In the genomic region with DNA sequence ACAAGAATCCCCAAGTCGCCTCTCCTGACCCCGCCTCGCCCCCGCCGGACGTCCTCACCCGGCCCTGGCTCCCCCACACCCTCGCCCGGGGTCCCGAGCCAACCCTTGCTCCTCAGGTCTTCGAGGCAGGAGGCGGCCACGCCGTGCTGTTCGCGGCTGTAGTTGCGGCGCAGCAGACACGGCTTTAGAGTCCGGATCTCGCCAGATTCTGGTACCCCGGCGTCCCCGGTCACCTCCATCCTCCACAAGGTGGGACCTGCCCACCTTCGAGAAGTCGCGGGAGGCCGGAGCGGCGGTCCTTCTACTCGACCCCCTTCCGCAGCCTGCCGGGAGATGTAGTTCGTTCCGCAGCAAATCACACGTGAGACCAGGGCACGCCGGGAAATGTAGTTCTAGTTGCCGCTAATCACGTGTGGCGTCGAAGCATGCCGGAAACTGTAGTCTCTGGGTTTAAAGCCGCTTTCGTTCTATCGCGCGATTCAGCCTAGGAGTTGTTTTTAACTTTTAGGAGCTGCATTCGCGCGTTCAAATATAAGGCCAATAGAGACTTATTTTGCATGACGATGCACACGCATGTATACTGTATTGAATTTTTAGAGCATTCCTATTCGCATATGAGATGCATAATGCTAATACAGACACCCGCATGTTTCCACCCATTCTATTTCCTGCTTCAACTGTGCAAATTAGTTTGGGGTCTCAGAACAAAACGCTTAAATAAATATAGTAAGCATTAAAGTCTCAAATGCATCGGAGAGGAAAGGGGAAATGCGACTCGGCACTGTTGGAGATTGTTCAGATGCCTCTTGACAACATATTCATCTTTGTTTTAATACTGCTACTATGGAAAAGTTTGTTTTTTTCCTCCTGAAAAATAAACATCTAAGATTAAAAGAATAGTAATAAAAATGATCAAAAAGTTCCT, we compare ENCODE assay signal across 8 cellular contexts. TPM values are rescaled to one million over a fixed set of nuclear protein-coding genes. Genes with fewer than 3 reads are reported as not detected.
DNase-seq lines count a peak whose midpoint lies in the region; ATAC-seq and TF ChIP-seq lines count a peak whose summit lies in the region.

DFFA (minus strand) TSS at position 310 of the 925 bp plus-strand sequence; CDS start at position 239, 71 bp downstream.

- no peaks in the 10 kb centered on the region for H3K9me3 ChIP-seq in CD8-positive, alpha-beta T cell (ENCODE audit: low read length)
- H3K9me3 ChIP-seq in endocrine pancreas (ENCODE audit: control insufficient read depth, low read length): no peaks in the 10 kb centered on the region
- H3K9me3 ChIP-seq in mesenchymal stem cell (ENCODE audit: control insufficient read depth, low read length): no peaks in the 10 kb centered on the region

- peak within 1 kb of the TSS in 1 of 2 experiments; percentile 24 for H3K4ac ChIP-seq in mesenchymal stem cell (ENCODE audit: low read depth in 1 of 2, low read length in 2 of 2)

- H2BK15ac ChIP-seq in mesenchymal stem cell (ENCODE audit: low read depth, poor library complexity, severe bottlenecking): peak within 1 kb of the TSS; percentile 92

- peaks cover 34% of the 10 kb centered on the region for H3K4me1 ChIP-seq in CD8-positive, alpha-beta T cell (ENCODE audit: insufficient read depth, low read length)
- H3K4me1 ChIP-seq in endocrine pancreas (ENCODE audit: control insufficient read depth, insufficient read depth, low read length) (peaks cover 6% of the 10 kb centered on the region), mesenchymal stem cell (ENCODE audit: control insufficient read depth, insufficient read depth, low read depth, low read length) (peaks cover 5% of the 10 kb centered on the region)

- no peak within 1 kb of the TSS for H2BK120ac ChIP-seq in mesenchymal stem cell (ENCODE audit: low read depth, low read length)

- H3K9me3 Mint-ChIP-seq in CD8-positive, alpha-beta T cell: no peaks in the 10 kb centered on the region

- peaks cover 15% of the 10 kb centered on the region for H3K36me3 ChIP-seq in CD8-positive, alpha-beta T cell (ENCODE audit: insufficient read depth, low read length)
- H3K36me3 ChIP-seq in endocrine pancreas (ENCODE audit: control insufficient read depth, insufficient read depth, low read length) (no peaks in the 10 kb centered on the region), mesenchymal stem cell (ENCODE audit: control insufficient read depth in 1 of 2, insufficient read depth in 2 of 2, low read depth in 1 of 2, low read length in 2 of 2) (peaks cover 3 to 18% of the 10 kb centered on the region in 2 experiments)

- DNase-seq in CD8-positive, alpha-beta T cell: peak; percentile 83 to 93 (median 91)
- peak; percentile 95 for DNase-seq in HT1080 (ENCODE audit: low read depth)
- DNase-seq in NOMO-1 treated with DMSO at 0.1 percent for 48 hours (lab: John Stamatoyannopoulos, UW; ENCODE audit: unreplicated experiment): peak; percentile 99
- peak; percentile 78 to 86 for DNase-seq in activated CD8-positive, alpha-beta memory T cell treated with anti-CD3 and anti-CD28 coated beads for 4 hours (ENCODE audit: low read depth in 2 of 2)
- DNase-seq in mesenchymal stem cell: peak; percentile 97
- DNase-seq in stimulated activated CD8-positive, alpha-beta memory T cell treated with anti-CD3 and anti-CD28 coated beads, Interleukin-12 subunit alpha, Interleukin-12 subunit beta, amount 100 ng/mL, for 4 hours (ENCODE audit: low read depth): peak; percentile 83

- peak; percentile 75 for ATAC-seq in CD8-positive, alpha-beta T cell
- ATAC-seq in GM19468 (IDR thresholded peaks at IDR 0.05; ENCODE audit: extremely low read depth, unreplicated experiment): peak; percentile 32

- peak within 1 kb of the TSS; percentile 90 for H3K27ac Mint-ChIP-seq in CD8-positive, alpha-beta T cell

- H2BK5ac ChIP-seq in mesenchymal stem cell (ENCODE audit: low read depth, low read length, poor library complexity, severe bottlenecking): no peak within 1 kb of the TSS

- no peaks in the 10 kb centered on the region for H3K27me3 Mint-ChIP-seq in CD8-positive, alpha-beta T cell (ENCODE audit: low read depth)

- TF ChIP-seq CTCF in CD8-positive, alpha-beta T cell (IDR thresholded peaks at IDR 0.05): no peak

- H3K4me2 ChIP-seq in mesenchymal stem cell (ENCODE audit: low read length, poor library complexity, severe bottlenecking): peak within 1 kb of the TSS; percentile 80

- intact Hi-C loops in CD8-positive, alpha-beta T cell (cut with DNase I, micrococcal nuclease): loop anchor here (1.0 to 5.0 kb wide), 11 partner anchors 22 to 1510 kb away; partner anchors contain the start of genes CENPS (in 2 of the 2), EXOSC10 (in 2 of the 2), CLCN6 (in 1 of the 2) and CTNNBIP1 (in 1 of the 2)

- H4K8ac ChIP-seq in mesenchymal stem cell (ENCODE audit: low read length): peak within 1 kb of the TSS; percentile 75

- H2AFZ ChIP-seq in mesenchymal stem cell (ENCODE audit: low read depth, low read length): peak within 1 kb of the TSS; percentile 79

- no peak within 1 kb of the TSS for H2AK5ac ChIP-seq in mesenchymal stem cell (ENCODE audit: low read length, severe bottlenecking)

- H3K79me1 ChIP-seq in mesenchymal stem cell (replicated peaks; ENCODE audit: low read length, poor library complexity, severe bottlenecking): peaks cover 18% of the 10 kb centered on the region

- peaks cover 47% of the 10 kb centered on the region for H3K4me1 Mint-ChIP-seq in CD8-positive, alpha-beta T cell (ENCODE audit: low read depth)

- peak within 1 kb of the TSS; percentile 78 for H4K91ac ChIP-seq in mesenchymal stem cell (ENCODE audit: low read length)

- peak within 1 kb of the TSS; percentile 39 for H3K27ac ChIP-seq in CD8-positive, alpha-beta T cell (ENCODE audit: low read depth, low read length)
- peak within 1 kb of the TSS; percentile 15 for H3K27ac ChIP-seq in mesenchymal stem cell (ENCODE audit: low read length, poor library complexity, severe bottlenecking)

- H3K14ac ChIP-seq in mesenchymal stem cell (ENCODE audit: low read length in 2 of 2): no peak within 1 kb of the TSS

- peak within 1 kb of the TSS; percentile 62 for H3K4me3 ChIP-seq in CD8-positive, alpha-beta T cell (ENCODE audit: low read depth, low read length)
- peak within 1 kb of the TSS; percentile 84 for H3K4me3 ChIP-seq in endocrine pancreas (ENCODE audit: control insufficient read depth, insufficient read depth, low read length)
- H3K4me3 ChIP-seq in mesenchymal stem cell (ENCODE audit: insufficient read depth in 1 of 2, low read depth in 1 of 2, low read length in 2 of 2): peak within 1 kb of the TSS; percentile 68 to 86

- H3K27me3 ChIP-seq in CD8-positive, alpha-beta T cell (ENCODE audit: insufficient read depth, low read length): no peaks in the 10 kb centered on the region
- no peaks in the 10 kb centered on the region for H3K27me3 ChIP-seq in endocrine pancreas (ENCODE audit: control insufficient read depth, insufficient read depth, low read length)
- no peaks in the 10 kb centered on the region for H3K27me3 ChIP-seq in mesenchymal stem cell (ENCODE audit: control insufficient read depth in 1 of 2, insufficient read depth in 1 of 2, low read length in 2 of 2)

- POLR2A ChIA-PET in CD8-positive, alpha-beta T cell (lab: Charles Lee): interaction anchor here (0.7 to 1.1 kb wide), 2 partner anchors 21 to 22 kb away, joined by 3 to 5 read pairs; no protein-coding TSS in a partner anchor

- no peak within 1 kb of the TSS for H2BK12ac ChIP-seq in mesenchymal stem cell (ENCODE audit: low read length in 2 of 2)

- H3K23ac ChIP-seq in mesenchymal stem cell (ENCODE audit: low read length in 2 of 2): peak within 1 kb of the TSS in 1 of 2 experiments; percentile 23

- CTCF ChIA-PET in CD8-positive, alpha-beta T cell (lab: Charles Lee): interaction anchor here (1.9 kb wide), 1 partner anchor 22 kb away, joined by 12 read pairs; no protein-coding TSS in a partner anchor

- peaks cover 27% of the 10 kb centered on the region for H3K36me3 Mint-ChIP-seq in CD8-positive, alpha-beta T cell

- H3K4me3 Mint-ChIP-seq in CD8-positive, alpha-beta T cell: peak within 1 kb of the TSS; percentile 92

- WGBS in mesenchymal stem cell: 2% methylated on average over 55 of the region's 59 CpGs

- peak within 1 kb of the TSS; percentile 50 for H3K9ac ChIP-seq in endocrine pancreas (ENCODE audit: control insufficient read depth, insufficient read depth, low read length)
- H3K9ac ChIP-seq in mesenchymal stem cell (ENCODE audit: low read length): peak within 1 kb of the TSS; percentile 78

- H3K18ac ChIP-seq in mesenchymal stem cell (ENCODE audit: low read depth in 1 of 2, low read length in 2 of 2): peak within 1 kb of the TSS in 1 of 2 experiments; percentile 26

RNA-seq across cellular contexts. Expression of gene DFFA, which starts in this region (rescaled TPM):
- total RNA-seq in CD8-positive, alpha-beta T cell: 10 to 100 TPM in 1 of 2 experiments, 1 to 10 TPM in 1; 10.0 to 10.4 TPM
- 71.0 and 78.0 TPM in 2 replicates for total RNA-seq in HT1080 (2014; rRNA removed; shearing (Covaris generic))
- polyA plus RNA-seq in HT1080 (2015; cell fraction: cytosol; rRNA removed): 61.9 and 66.7 TPM in 2 replicates
- polyA plus RNA-seq in HT1080 (2015; cell fraction: nucleus; rRNA removed): 43.0 and 44.7 TPM in 2 replicates
- polyA plus RNA-seq in mesenchymal stem cell (2013, experiment 1 of 2): 28.1 TPM
- polyA plus RNA-seq in mesenchymal stem cell (2013, experiment 2 of 2): 26.5 TPM

Comparison
In these comparisons a context has a peak if more than half of its experiments do, and no peak if none do; other contexts are left out.
1. Peak in every context shown above with its lines: DNase-seq, ATAC-seq, H3K4me3 ChIP-seq and H3K27ac ChIP-seq.